8 cellular contexts compared by ENCODE assay signal in the genomic region with DNA sequence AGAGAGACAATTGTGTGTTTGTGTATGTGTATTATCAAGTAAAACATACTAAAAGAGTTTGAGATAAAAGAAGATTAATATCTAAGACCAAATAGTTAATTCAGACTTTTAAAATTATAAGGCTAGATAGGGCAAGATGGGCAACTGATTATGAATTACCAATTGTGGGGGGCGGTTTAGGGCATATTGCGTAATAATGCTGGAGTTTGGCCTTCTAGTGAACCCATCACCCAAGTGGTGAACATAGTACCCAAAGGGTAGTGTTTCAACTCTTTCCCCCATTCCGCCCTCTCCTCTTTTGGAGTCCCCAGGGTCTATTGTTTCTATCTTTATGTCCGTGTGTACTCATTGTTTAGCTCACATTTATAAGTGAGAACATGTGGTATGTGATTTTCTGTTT.
"Had no signal": no experiment of that assay in that cellular context is flagged by ENCODE, and none has a peak within 500 bp of the region (broad histone marks: within the 10 kb centered on the region; RNA-seq: fewer than 3 reads in every experiment).

No MANE protein-coding gene starts in this region.

- H3K9me3 ChIP-seq: HAP-1 had no signal

- H3K27ac ChIP-seq: HL-60, KMS-11 had no signal

- H3K4me1 ChIP-seq: HAP-1 had no signal

- H3K4me3 ChIP-seq: GM23338, HAP-1 had no signal

- DNase-seq: H7, HFFc6, KBM-7 had no signal

- H3K4me2 ChIP-seq: GM23338, KMS-11 had no signal

- H2AFZ ChIP-seq: GM23338 had no signal

- H3K9ac ChIP-seq: KMS-11 had no signal

- ATAC-seq: GM23338, HCT116 had no signal
